In the genomic region with DNA sequence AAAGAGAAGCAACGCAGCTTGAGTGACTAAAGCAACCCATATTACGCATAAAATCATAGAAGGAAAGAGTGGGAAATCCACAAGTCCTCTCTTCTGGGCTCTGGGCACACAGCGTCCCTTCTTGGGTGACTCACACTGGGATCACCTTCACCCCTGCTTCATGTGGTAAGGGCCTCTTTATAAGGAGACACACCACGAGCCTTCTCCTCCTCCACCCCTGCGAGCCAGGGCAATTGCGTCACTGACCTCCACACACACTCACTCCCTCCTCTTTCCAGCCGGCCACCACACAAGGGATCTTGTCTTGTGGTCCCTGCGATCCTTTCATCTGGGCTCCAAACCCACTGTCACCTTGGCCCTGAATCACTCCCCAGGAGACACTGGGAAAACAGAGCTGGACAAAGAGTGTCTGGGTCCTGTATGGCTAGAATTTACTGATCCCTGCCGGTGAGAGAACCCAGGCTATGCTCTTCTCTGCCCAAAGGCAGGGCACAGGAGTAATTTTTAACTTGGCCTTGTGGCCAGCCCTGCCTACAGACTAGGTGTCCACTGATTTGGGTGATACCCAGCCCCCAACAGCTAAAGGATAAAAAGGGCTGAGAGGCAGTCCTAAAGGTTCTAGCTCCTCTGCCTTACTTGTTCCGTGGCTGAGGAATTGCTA, we compare ENCODE assay signal across 1 cellular context.
TF ChIP-seq lines count a peak whose summit lies in the region.

No MANE protein-coding gene starts in this region.

TF ChIP-seq in HCT116, 20 proteins besides CTCF, POLR2A, EP300 and RAD21 (continued from another document):
- TF ChIP-seq ZBTB33 (IDR thresholded peaks at IDR 0.05; ENCODE audit: extremely low read depth, insufficient replicate concordance, low read length) (peak; percentile 7), EZH2 (IDR thresholded peaks at IDR 0.05) (no peak), ZFX (IDR thresholded peaks at IDR 0.05) (no peak), EGR1 (IDR thresholded peaks at IDR 0.05; ENCODE audit: low read depth) (no peak; the same call in 1 of the 2 replicates), ATF3 (IDR thresholded peaks at IDR 0.05) (peak; percentile 93), SIN3A (IDR thresholded peaks at IDR 0.05; ENCODE audit: low read depth) (peak; percentile 72), POLR2AphosphoS5 (IDR thresholded peaks at IDR 0.05; ENCODE audit: low read depth, low read length) (peak; percentile 60; the same call in 1 of the 2 replicates), ELF1 (IDR thresholded peaks at IDR 0.05; ENCODE audit: borderline replicate concordance, low read depth) (no peak), JUND (IDR thresholded peaks at IDR 0.05) (peak; percentile 97), EZH2phosphoT487 (IDR thresholded peaks at IDR 0.05; ENCODE audit: borderline replicate concordance) (no peak)
